In the genomic region with DNA sequence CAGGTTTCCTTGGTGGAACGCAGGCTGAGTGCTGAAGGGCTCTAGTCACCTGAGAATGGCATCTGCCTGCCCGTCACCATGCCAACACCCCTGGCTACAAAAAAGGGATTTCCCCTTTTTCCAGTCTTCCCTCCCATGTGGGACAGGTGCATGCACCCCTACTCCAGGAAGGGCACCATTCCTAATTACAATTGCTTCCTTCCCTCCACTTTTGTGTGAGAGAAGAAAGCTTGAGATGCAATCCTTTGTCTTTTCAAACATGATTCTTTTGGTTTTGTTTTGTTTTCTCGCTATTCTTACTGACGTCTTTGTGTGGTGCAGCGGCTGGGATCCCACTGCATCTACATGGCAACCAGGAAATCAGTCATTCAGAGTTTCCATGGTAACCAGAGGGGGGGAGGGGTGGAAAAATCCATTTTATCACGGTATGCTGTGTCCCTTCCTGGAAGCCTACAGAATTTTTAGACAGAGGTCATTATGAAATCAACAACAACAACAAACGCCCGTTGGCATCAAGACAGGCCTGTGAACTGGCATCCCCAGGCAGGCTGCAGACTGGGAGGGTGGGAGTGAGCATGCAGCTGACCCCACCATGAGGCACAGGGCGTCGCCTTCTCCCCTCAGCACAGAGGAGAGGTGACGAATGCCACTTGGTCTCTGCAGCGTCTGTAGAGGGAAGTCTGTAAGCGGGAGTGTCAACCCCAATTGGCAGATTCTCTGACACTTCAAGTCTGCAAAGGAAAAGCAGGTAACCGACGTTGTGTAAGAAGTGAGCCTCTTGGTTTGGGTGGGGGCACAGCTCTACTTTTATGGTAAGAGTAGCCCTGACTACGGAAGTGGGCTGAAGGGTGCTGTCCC, we compare ENCODE assay signal across 8 cellular contexts. TPM values are rescaled to one million over a fixed set of nuclear protein-coding genes. Genes with fewer than 3 reads are reported as not detected.
DNase-seq lines count a peak whose midpoint lies in the region; ATAC-seq and TF ChIP-seq lines count a peak whose summit lies in the region.

No MANE protein-coding gene starts in this region.

- peak overlapping the region in 6 of 10 donors; percentile 17 to 90 (median 33) for H3K27ac ChIP-seq in heart right ventricle

- H3K4me3 ChIP-seq in heart right ventricle: peak overlapping the region in 7 of 10 donors; percentile 1 to 40 (median 32)

- ATAC-seq in GM19328 (IDR thresholded peaks at IDR 0.05; ENCODE audit: unreplicated experiment) (peak; percentile 75), HG03520 (IDR thresholded peaks at IDR 0.05; ENCODE audit: unreplicated experiment) (peak; percentile 59), heart right ventricle (peak; percentile 71 to 86 (median 80))

- peak overlapping the region; percentile 98 to 100 (median 99) for H3K27ac Mint-ChIP-seq in CD14-positive monocyte

- peaks cover 0 to 8% (median 5%) of the 10 kb centered on the region in 7 donors for H3K9me3 Mint-ChIP-seq in CD14-positive monocyte

- H3K4me1 ChIP-seq in heart right ventricle: peaks cover 0 to 41% (median 6%) of the 10 kb centered on the region in 9 donors

- H3K27me3 ChIP-seq in heart right ventricle: no peaks in the 10 kb centered on the region

- peaks cover 57% of the 10 kb centered on the region for H3K4me1 Mint-ChIP-seq in CD14-positive monocyte

- no peak for TF ChIP-seq CTCF in CD14-positive monocyte (IDR thresholded peaks at IDR 0.05)
- no peak for TF ChIP-seq CTCF in heart right ventricle (IDR thresholded peaks at IDR 0.05)

- 22 to 27% methylated on average over 16 of the region's 16 CpGs for WGBS in heart right ventricle, 2 donors

- peak overlapping the region; percentile 76 to 92 for H3K4me3 Mint-ChIP-seq in CD14-positive monocyte

- H3K36me3 Mint-ChIP-seq in CD14-positive monocyte: no peaks in the 10 kb centered on the region

- DNase-seq in CD14-positive monocyte (ENCODE audit: low spot score) (peak; percentile 94), OCI-M2 (lab: John Stamatoyannopoulos, UW; ENCODE audit: unreplicated experiment) (peak; percentile 60), heart right ventricle (peak; percentile 14 to 61), pulmonary artery endothelial cell (ENCODE audit: low read depth, low spot score) (peak; percentile 51), ureter (ENCODE audit: low spot score) (peak; percentile 64)
- DNase-seq in activated naive CD4-positive, alpha-beta T cell (lab: John Stamatoyannopoulos, UW): peak; percentile 55 to 75 (median 70)

- H3K36me3 ChIP-seq in heart right ventricle: no peaks in the 10 kb centered on the region

- peaks cover 0 to 1% (median 0%) of the 10 kb centered on the region in 3 donors for H3K27me3 Mint-ChIP-seq in CD14-positive monocyte (ENCODE audit: low read depth in 3 of 3)

- no peaks in the 10 kb centered on the region for H3K9me3 ChIP-seq in heart right ventricle

- intact Hi-C loops in CD14-positive monocyte (cut with micrococcal nuclease): loop anchor here (5.0 to 10.0 kb wide), 4 partner anchors 35 to 60 kb away; no protein-coding TSS in a partner anchor
- intact Hi-C loops in heart right ventricle (cut with DNase I): loop anchor here in 1 of 10 donors (10.0 kb wide), 1 partner anchor 128 kb away; no protein-coding TSS in a partner anchor

RNA-seq across cellular contexts. Expression of a gene that starts 13.6 kb away (rescaled TPM):
- polyA plus RNA-seq in CD14-positive monocyte (100 to 1,000 TPM; 146 to 151 TPM), heart right ventricle (1 to 10 TPM; 3.6 to 5.6 TPM)
- total RNA-seq in heart right ventricle (10 to 100 TPM in 2 of 10 donors, 1 to 10 TPM in 8; 3.6 to 20.6 (median 8.0) TPM), pulmonary artery endothelial cell (0.20 TPM in 1 of 2 replicates, not detected in the other), ureter (10.0 TPM)

Comparison
In these comparisons a context has a peak if more than half of its experiments do, and no peak if none do; other contexts are left out.
1. Peak in every context shown above with its lines: DNase-seq, ATAC-seq, H3K4me3 ChIP-seq and H3K27ac ChIP-seq.
2. DNase-seq: peak in every context shown above with its lines; median percentile 94 in CD14-positive monocyte; 70 in activated naive CD4-positive, alpha-beta T cell; 64 in ureter; 60 in OCI-M2; 51 in pulmonary artery endothelial cell; 38 in heart right ventricle.